ENCODE assay signal across 22 cellular contexts in genomic region chr1:43534256-43534655, GRCh38. TPM values are rescaled to one million over a fixed set of nuclear protein-coding genes. Genes with fewer than 3 reads are reported as not detected.
DNase-seq lines count a peak whose midpoint lies in the region; ATAC-seq and TF ChIP-seq lines count a peak whose summit lies in the region.
"Had no signal": no experiment of that assay in that cellular context is flagged by ENCODE, and none has a peak within 500 bp of the region (broad histone marks: within the 10 kb centered on the region; RNA-seq: fewer than 3 reads in every experiment).

No MANE protein-coding gene starts in this region.

- intact Hi-C loops in Calu3 (cut with micrococcal nuclease; ENCODE audit: unreplicated experiment): no loop called here
- intact Hi-C loops in sigmoid colon (cut with DNase I): loop anchor here (5.0 to 10.0 kb wide), 2 partner anchors 413 to 501 kb away; partner anchors contain the start of genes IPO13 and SLC6A9
- intact Hi-C loops in left lung (cut with DNase I): no loop called here

- DNase-seq in Calu3 (no peak), RWPE2 (ENCODE audit: low spot score) (no peak), glutamatergic neuron (no peak), sigmoid colon (no peak), left lung (no peak), substantia nigra (lab: John Stamatoyannopoulos, UW) (no peak)
- DNase-seq: activated CD4-positive, alpha-beta T cell treated with anti-CD3 and anti-CD28 coated beads, Interleukin-2, amount 10 ng/mL, durations not matched to agents 7 days and 5 days; amniotic stem cell; effector CD4-positive, alpha-beta T cell; left ventricle myocardium inferior; midbrain; naive B cell; NCI-H146; NCI-H2107; NCI-H748 treated with DMSO at 0.1 percent for 48 hours; T1000; WERI-Rb-1 had no signal

- H3K4me1 ChIP-seq in RWPE2 (ENCODE audit: insufficient read depth, poor library complexity, severe bottlenecking) (peaks cover 42% of the 10 kb centered on the region), sigmoid colon (peaks cover 0 to 65% (median 57%) of the 10 kb centered on the region in 4 donors), left lung (peaks cover 3 to 26% of the 10 kb centered on the region in 2 donors)

- H3K27ac Mint-ChIP-seq in Calu3 (ENCODE audit: unreplicated experiment) (peak overlapping the region; percentile 15), glutamatergic neuron (ENCODE audit: unreplicated experiment) (no peak overlapping the region)
- H3K27ac Mint-ChIP-seq: activated CD4-positive, alpha-beta T cell treated with anti-CD3 and anti-CD28 coated beads, Interleukin-2, amount 10 ng/mL, durations not matched to agents 7 days and 5 days; activated naive CD4-positive, alpha-beta T cell treated with anti-CD3 and anti-CD28 coated beads, Interleukin-2, amount 50 U/mL, for 24 hours; B cell; stimulated activated effector memory CD8-positive, alpha-beta T cell treated with anti-CD3 and anti-CD28 coated beads, Interleukin-12 subunit alpha, Interleukin-12 subunit beta, amount 100 ng/mL, for 72 hours had no signal

- H3K36me3 Mint-ChIP-seq in Calu3 (ENCODE audit: insufficient read depth, unreplicated experiment) (peaks cover 49% of the 10 kb centered on the region), glutamatergic neuron (ENCODE audit: unreplicated experiment) (peaks cover 14% of the 10 kb centered on the region)
- H3K36me3 Mint-ChIP-seq: activated naive CD4-positive, alpha-beta T cell treated with anti-CD3 and anti-CD28 coated beads, Interleukin-2, amount 50 U/mL, for 24 hours; stimulated activated effector memory CD8-positive, alpha-beta T cell treated with anti-CD3 and anti-CD28 coated beads, Interleukin-12 subunit alpha, Interleukin-12 subunit beta, amount 100 ng/mL, for 72 hours had no signal

- TF ChIP-seq CTCF in Calu3 (IDR thresholded peaks at IDR 0.05; ENCODE audit: unreplicated experiment) (no peak), RWPE2 (IDR thresholded peaks at IDR 0.05; ENCODE audit: poor library complexity, severe bottlenecking) (no peak), glutamatergic neuron (IDR thresholded peaks at IDR 0.05; ENCODE audit: partially characterized antibody, unreplicated experiment) (no peak), sigmoid colon (IDR thresholded peaks at IDR 0.05) (no peak), left lung (IDR thresholded peaks at IDR 0.05) (no peak)

- H3K4me3 Mint-ChIP-seq in Calu3 (ENCODE audit: low read depth, unreplicated experiment) (peak overlapping the region; percentile 3), glutamatergic neuron (ENCODE audit: unreplicated experiment) (peak overlapping the region; percentile 2)
- H3K4me3 Mint-ChIP-seq: activated CD4-positive, alpha-beta T cell treated with anti-CD3 and anti-CD28 coated beads, Interleukin-2, amount 10 ng/mL, durations not matched to agents 7 days and 5 days; activated naive CD4-positive, alpha-beta T cell treated with anti-CD3 and anti-CD28 coated beads, Interleukin-2, amount 50 U/mL, for 24 hours; B cell; naive B cell; stimulated activated effector memory CD8-positive, alpha-beta T cell treated with anti-CD3 and anti-CD28 coated beads, Interleukin-12 subunit alpha, Interleukin-12 subunit beta, amount 100 ng/mL, for 72 hours had no signal

- H3K36me3 ChIP-seq in RWPE2 (ENCODE audit: low read depth): peaks cover 48% of the 10 kb centered on the region
- peaks cover 0 to 13% (median 0%) of the 10 kb centered on the region in 4 donors for H3K36me3 ChIP-seq in sigmoid colon
- no peaks in the 10 kb centered on the region for H3K36me3 ChIP-seq in left lung
- H3K36me3 ChIP-seq: left ventricle myocardium inferior had no signal

- H3K9me3 ChIP-seq in RWPE2 (ENCODE audit: severe bottlenecking) (no peaks in the 10 kb centered on the region), sigmoid colon (no peaks in the 10 kb centered on the region), left lung (no peaks in the 10 kb centered on the region)
- H3K9me3 ChIP-seq: left ventricle myocardium inferior had no signal

- peak overlapping the region; percentile 82 for H3K27ac ChIP-seq in RWPE2 (ENCODE audit: poor library complexity, severe bottlenecking)
- peak overlapping the region; percentile 10 to 93 (median 70) for H3K27ac ChIP-seq in sigmoid colon
- H3K27ac ChIP-seq in left lung: no peak overlapping the region
- H3K27ac ChIP-seq in substantia nigra (ENCODE audit: low read depth, low read length, poor library complexity, severe bottlenecking): no peak overlapping the region
- H3K27ac ChIP-seq: left ventricle myocardium inferior, WERI-Rb-1 had no signal

- no peak for ATAC-seq in RWPE2 (ENCODE audit: low read depth)
- no peak for ATAC-seq in GM18873 (IDR thresholded peaks at IDR 0.05; ENCODE audit: low FRiP score, unreplicated experiment)
- no peak for ATAC-seq in left lung
- ATAC-seq: HCT116; stimulated activated effector memory CD8-positive, alpha-beta T cell treated with anti-CD3 and anti-CD28 coated beads, Interleukin-12 subunit alpha, Interleukin-12 subunit beta, amount 100 ng/mL, for 72 hours had no signal

- 70 to 77% methylated on average over 2 of the region's 2 CpGs for WGBS in sigmoid colon, 2 donors

- H3K4me1 Mint-ChIP-seq in Calu3 (ENCODE audit: low read depth, unreplicated experiment): peaks cover 76% of the 10 kb centered on the region
- H3K4me1 Mint-ChIP-seq in glutamatergic neuron (ENCODE audit: low read depth, unreplicated experiment): peaks cover 26% of the 10 kb centered on the region

- H3K4me3 ChIP-seq in RWPE2 (ENCODE audit: severe bottlenecking) (no peak overlapping the region), sigmoid colon (no peak overlapping the region), left lung (no peak overlapping the region)
- H3K4me3 ChIP-seq: left ventricle myocardium inferior had no signal

- TF ChIP-seq EP300 in sigmoid colon (IDR thresholded peaks at IDR 0.05): no peak

- TF ChIP-seq POLR2A in sigmoid colon (IDR thresholded peaks at IDR 0.05): no peak

- no peaks in the 10 kb centered on the region for H3K27me3 Mint-ChIP-seq in Calu3 (ENCODE audit: unreplicated experiment)
- H3K27me3 Mint-ChIP-seq in glutamatergic neuron (ENCODE audit: unreplicated experiment): peaks cover 16% of the 10 kb centered on the region

- H3K9me3 Mint-ChIP-seq in Calu3 (ENCODE audit: low read depth, unreplicated experiment) (no peaks in the 10 kb centered on the region), glutamatergic neuron (ENCODE audit: unreplicated experiment) (peaks cover 11% of the 10 kb centered on the region)
- H3K9me3 Mint-ChIP-seq: activated CD4-positive, alpha-beta T cell treated with anti-CD3 and anti-CD28 coated beads, Interleukin-2, amount 10 ng/mL, durations not matched to agents 7 days and 5 days; activated naive CD4-positive, alpha-beta T cell treated with anti-CD3 and anti-CD28 coated beads, Interleukin-2, amount 50 U/mL, for 24 hours; stimulated activated effector memory CD8-positive, alpha-beta T cell treated with anti-CD3 and anti-CD28 coated beads, Interleukin-12 subunit alpha, Interleukin-12 subunit beta, amount 100 ng/mL, for 72 hours had no signal

- CTCF ChIA-PET in Calu3 (lab: Charles Lee): interaction anchor here (0.6 to 1.7 kb wide), 2 partner anchors 43 to 116 kb away, joined by 3 to 4 read pairs; partner anchors contain the start of gene KDM4A

- no TSS peak for BruUV-seq in Calu3 (replicated peaks; lab: Mats Ljungman, UMichigan)

- H3K27me3 ChIP-seq in RWPE2 (ENCODE audit: insufficient read depth, poor library complexity, severe bottlenecking): no peaks in the 10 kb centered on the region
- no peaks in the 10 kb centered on the region for H3K27me3 ChIP-seq in sigmoid colon
- peaks cover 0 to 37% of the 10 kb centered on the region in 2 donors for H3K27me3 ChIP-seq in left lung

RNA-seq across cellular contexts. Expression of gene PTPRF, which starts 3.6 kb away (rescaled TPM):
- total RNA-seq in Calu3 (2022) (240 and 318 TPM in 2 replicates), glutamatergic neuron (ENCODE audit: unreplicated experiment) (171 TPM), sigmoid colon (10 to 100 TPM; 38.2 to 78.7 (median 42.9) TPM), left lung (100 to 1,000 TPM; 123 to 279 TPM)
- 100 to 1,000 TPM in 1 of 3 donors, 10 to 100 TPM in 2; 18.6 to 125 (median 31.7) TPM for polyA plus RNA-seq in sigmoid colon

Comparison
In these comparisons a context has a peak if more than half of its experiments do, and no peak if none do; other contexts are left out.
1. H3K27ac ChIP-seq: peak in RWPE2 (single experiment) and sigmoid colon (4 of 4); none in left lung (0 of 2) and substantia nigra (single experiment).